Comparison of ENCODE assay signal across 19 cellular contexts in genomic region chr15:43266834-43267233, GRCh38. TPM values are rescaled to one million over a fixed set of nuclear protein-coding genes. Genes with fewer than 3 reads are reported as not detected.
DNase-seq lines count a peak whose midpoint lies in the region; ATAC-seq, FAIRE-seq and TF ChIP-seq lines count a peak whose summit lies in the region.
"Had no signal": no experiment of that assay in that cellular context is flagged by ENCODE, and none has a peak within 500 bp of the region (broad histone marks: within the 10 kb centered on the region; RNA-seq: fewer than 3 reads in every experiment).

TSS of gene TGM5 (minus strand) at chr15:43266928. CDS start at chr15:43266849, 79 bp downstream.

- H3K27me3 ChIP-seq in ovary = no peaks in the 10 kb centered on the region

- 67 to 72% (median 70%) methylated on average over 8 of the region's 8 CpGs for WGBS in ovary, 3 donors

- no peak for ATAC-seq in HG03159 (IDR thresholded peaks at IDR 0.05; ENCODE audit: unreplicated experiment)
- ATAC-seq: activated T-cell treated with anti-CD3 and anti-CD28 coated beads, Interleukin-2, amount 50 U/mL, for 4 hours; SK-N-SH treated with all-trans-retinoic acid at 6 μM for 48 hours had no signal

- in situ Hi-C loops in KBM-7 (cut with MboI; ENCODE audit: low pct_unique_long_range_greater_than_20kb, low sequenced_read_pairs) = no loop called here

- TF ChIP-seq EP300 in ovary (IDR thresholded peaks at IDR 0.05) = no peak

- H3K36me3 ChIP-seq in kidney (ENCODE audit: control insufficient read depth in 1 of 2, insufficient read depth in 2 of 2, low read length in 2 of 2) (no peaks in the 10 kb centered on the region), ovary (no peaks in the 10 kb centered on the region)

- DNase-seq in KBM-7 (peak; percentile 65), UCSD-AML1 (lab: John Stamatoyannopoulos, UW; ENCODE audit: unreplicated experiment) (peak; percentile 32), kidney (peak; percentile 85), COLO668 (lab: John Stamatoyannopoulos, UW; ENCODE audit: unreplicated experiment) (no peak), ovary (no peak), T-helper 2 cell (no peak)
- DNase-seq: activated CD4-positive, alpha-beta memory T cell treated with anti-CD3 and anti-CD28 coated beads for 36 hours; activated naive CD8-positive, alpha-beta T cell treated with anti-CD3 and anti-CD28 coated beads, Interleukin-2, amount 10 ng/mL, durations not matched to agents 7 days and 5 days; activated T-cell treated with anti-CD3 and anti-CD28 coated beads, Interleukin-2, amount 50 U/mL, for 4 hours; GOT3; hippocampal formation; naive B cell; NCI-H146; NCI-H510A treated with DMSO at 0.1 percent for 48 hours; OCI-M1 had no signal

- TF ChIP-seq CTCF in kidney (IDR thresholded peaks at IDR 0.05; ENCODE audit: borderline replicate concordance, extremely low read depth, insufficient read depth) (no peak), ovary (IDR thresholded peaks at IDR 0.05) (no peak)

- FAIRE-seq in kidney (lab: Jason Lieb, UNC) = no peak

- H3K4me3 ChIP-seq in kidney (ENCODE audit: low read length in 2 of 2) (no peak within 1 kb of the TSS), skin epidermis (peak within 1 kb of the TSS in 1 of 7 experiments; percentile 12), ovary (no peak within 1 kb of the TSS)

- H3K27ac ChIP-seq in kidney (ENCODE audit: low read depth in 2 of 2, low read length in 2 of 2) = no peak within 1 kb of the TSS
- H3K27ac ChIP-seq in skin epidermis = peak within 1 kb of the TSS in 14 of 21 experiments; percentile 17 to 76 (median 52)
- H3K27ac ChIP-seq in ovary = no peak within 1 kb of the TSS

- H3K9ac ChIP-seq in kidney (ENCODE audit: low read length in 2 of 2) = no peak within 1 kb of the TSS

- intact Hi-C loops in kidney (cut with DNase I) (no loop called here), ovary (cut with DNase I) (no loop called here)

- no peak for TF ChIP-seq POLR2A in ovary (IDR thresholded peaks at IDR 0.05)

- H3K9me3 ChIP-seq in kidney (ENCODE audit: control insufficient read depth in 1 of 2, low read length in 2 of 2) (no peaks in the 10 kb centered on the region), ovary (no peaks in the 10 kb centered on the region)

- H3K4me1 ChIP-seq in kidney (ENCODE audit: control insufficient read depth in 1 of 2, insufficient read depth in 1 of 2, low read depth in 1 of 2, low read length in 2 of 2) (no peaks in the 10 kb centered on the region), ovary (ENCODE audit: insufficient read depth) (no peaks in the 10 kb centered on the region)

RNA-seq across cellular contexts. Expression of gene TGM5, which starts in this region (rescaled TPM):
- total RNA-seq in kidney = not detected
- not detected for polyA plus RNA-seq in kidney (ENCODE audit: insufficient read depth, low read depth, low replicate concordance)
- total RNA-seq in ovary = not detected
- not detected for polyA plus RNA-seq in ovary
- total RNA-seq: activated CD4-positive, alpha-beta memory T cell treated with anti-CD3 and anti-CD28 coated beads for 36 hours; activated T-cell treated with anti-CD3 and anti-CD28 coated beads, Interleukin-2, amount 50 U/mL, for 4 hours; LHCN-M2 had no signal

Comparison
In these comparisons a context has a peak if more than half of its experiments do, and no peak if none do; other contexts are left out.
1. Peak in DNase-seq in kidney; RNA of the gene not detected or under 1 TPM.
2. DNase-seq: peak in KBM-7 (single experiment) and UCSD-AML1 (single experiment); none in COLO668 (single experiment), ovary (0 of 5) and T-helper 2 cell (0 of 5).
3. H3K27ac ChIP-seq: peak in skin epidermis (14 of 21); none in kidney (0 of 2) and ovary (0 of 2).